Comparison of ENCODE assay signal across 12 cellular contexts in the genomic region with DNA sequence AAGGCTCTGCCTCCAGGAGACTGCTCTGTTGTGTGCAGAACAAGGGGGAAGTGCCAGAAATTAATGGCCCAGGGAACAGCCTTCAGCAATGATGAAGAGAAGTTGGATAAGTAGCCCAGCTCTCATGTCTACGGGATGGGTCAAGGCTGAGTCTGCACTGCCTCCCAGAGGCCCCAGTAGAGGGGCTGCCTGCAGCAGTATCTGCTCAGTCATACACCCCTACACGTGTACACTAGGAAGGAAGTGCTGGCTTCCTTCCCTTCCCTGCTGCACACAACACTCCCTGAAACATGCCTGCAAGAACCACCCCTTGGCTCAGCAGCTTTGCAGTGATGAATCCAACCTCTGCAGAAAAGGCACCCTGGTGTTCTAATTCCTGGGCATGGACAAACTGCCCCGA. TPM values are rescaled to one million over a fixed set of nuclear protein-coding genes. Genes with fewer than 3 reads are reported as not detected.
DNase-seq lines count a peak whose midpoint lies in the region; ATAC-seq and TF ChIP-seq lines count a peak whose summit lies in the region.
"Had no signal": no experiment of that assay in that cellular context is flagged by ENCODE, and none has a peak within 500 bp of the region (broad histone marks: within the 10 kb centered on the region; RNA-seq: fewer than 3 reads in every experiment).

No MANE protein-coding gene starts in this region.

- no peaks in the 10 kb centered on the region for H3K79me2 ChIP-seq in trophoblast cell (ENCODE audit: control insufficient read depth, insufficient read depth, low read length, poor library complexity)

- no peak overlapping the region for H4K91ac ChIP-seq in trophoblast cell (ENCODE audit: low read depth, low read length)

- no peak overlapping the region for H3K18ac ChIP-seq in trophoblast cell (ENCODE audit: low read length)

- H3K4me1 ChIP-seq in trophoblast cell (ENCODE audit: control insufficient read depth in 1 of 2, insufficient read depth in 2 of 2, low read length in 2 of 2): no peaks in the 10 kb centered on the region
- H3K4me1 ChIP-seq: tibial nerve had no signal

- no peaks in the 10 kb centered on the region for H3K36me3 ChIP-seq in trophoblast cell (ENCODE audit: control insufficient read depth in 1 of 2, insufficient read depth in 2 of 2, low read length in 2 of 2)
- H3K36me3 ChIP-seq: tibial nerve had no signal

- H3K27ac ChIP-seq in trophoblast cell (ENCODE audit: low read depth, low read length): no peak overlapping the region
- H3K27ac ChIP-seq: tibial nerve had no signal

- H3K4ac ChIP-seq in trophoblast cell (ENCODE audit: low read depth, low read length): no peak overlapping the region

- DNase-seq in GF-D8 (lab: John Stamatoyannopoulos, UW) (peak; percentile 85), MV-4-11 (lab: John Stamatoyannopoulos, UW) (peak; percentile 38), dermis microvascular lymphatic vessel endothelial cell (ENCODE audit: low read depth in 2 of 2) (peak; percentile 30 to 33), trophoblast cell (no peak), GM10248 (ENCODE audit: extremely low spot score) (no peak), iPS-NIHi7 (ENCODE audit: extremely low spot score) (no peak)
- DNase-seq: activated CD4-positive, alpha-beta T cell treated with anti-CD3 and anti-CD28 coated beads for 4 hours; activated naive CD4-positive, alpha-beta T cell treated with anti-CD3 and anti-CD28 coated beads for 36 hours; effector CD4-positive, alpha-beta T cell had no signal

- H3K9me3 ChIP-seq in trophoblast cell (ENCODE audit: insufficient read depth, low read depth, low read length): peaks cover 3% of the 10 kb centered on the region
- H3K9me3 ChIP-seq: tibial nerve had no signal

- peak overlapping the region; percentile 20 for H3K9ac ChIP-seq in trophoblast cell (ENCODE audit: low read length)

- no peak for ATAC-seq in HG03135 (IDR thresholded peaks at IDR 0.05; ENCODE audit: unreplicated experiment)
- ATAC-seq in GM21423 (IDR thresholded peaks at IDR 0.05; ENCODE audit: unreplicated experiment): no peak

- H2BK12ac ChIP-seq in trophoblast cell (ENCODE audit: low read length): no peak overlapping the region

- POLR2A ChIA-PET in GM10248 (lab: Yijun Ruan, JAX): no interaction called here

- H2AFZ ChIP-seq in trophoblast cell (ENCODE audit: insufficient read depth, low read length, poor library complexity): no peak overlapping the region

- H3K79me1 ChIP-seq in trophoblast cell (ENCODE audit: low read length): no peaks in the 10 kb centered on the region

- H3K23ac ChIP-seq in trophoblast cell (ENCODE audit: low read length): no peak overlapping the region

- H2BK120ac ChIP-seq in trophoblast cell (ENCODE audit: insufficient read depth, low read length, poor library complexity): no peak overlapping the region

- H4K8ac ChIP-seq in trophoblast cell (ENCODE audit: low read depth, low read length): no peak overlapping the region

- no peak overlapping the region for H2AK5ac ChIP-seq in trophoblast cell (ENCODE audit: low read length)

- no CpG with 5 or more reads among the region's 3 CpGs for WGBS in trophoblast cell (ENCODE audit: extremely low coverage, insufficient coverage, insufficient read length)

- no peak overlapping the region for H3K4me2 ChIP-seq in trophoblast cell (ENCODE audit: low read length)

- no peak overlapping the region for H3K14ac ChIP-seq in trophoblast cell (ENCODE audit: low read length)

- H3K4me3 ChIP-seq in trophoblast cell (ENCODE audit: low read depth, low read length): no peak overlapping the region
- H3K4me3 ChIP-seq: tibial nerve had no signal

- no peaks in the 10 kb centered on the region for H3K27me3 ChIP-seq in trophoblast cell (ENCODE audit: insufficient read depth, low read length)
- H3K27me3 ChIP-seq: tibial nerve had no signal

- no peak overlapping the region for H2BK5ac ChIP-seq in trophoblast cell (ENCODE audit: low read depth, low read length, poor library complexity)

- no peak overlapping the region for H4K12ac ChIP-seq in trophoblast cell (ENCODE audit: low read depth, low read length)

- CTCF ChIA-PET in GM10248 (lab: Yijun Ruan, JAX): interaction anchor here (1.3 to 2.6 kb wide), 4 partner anchors 8 to 128 kb away, joined by 4 to 8 read pairs (median 6); no protein-coding TSS in a partner anchor

- TF ChIP-seq CTCF in GM10248 (IDR thresholded peaks at IDR 0.05; ENCODE audit: control extremely low read depth, extremely low read depth, low read depth, missing control alignments): no peak

RNA-seq across cellular contexts. Expression of a gene that starts 54.5 kb away (rescaled TPM):
- 21.3 and 23.9 TPM in 2 replicates for total RNA-seq in dermis microvascular lymphatic vessel endothelial cell
- polyA plus RNA-seq in trophoblast cell (2013): 41.6 and 42.6 TPM in 2 replicates

Comparison
In these comparisons a context has a peak if more than half of its experiments do, and no peak if none do; other contexts are left out.
1. DNase-seq: peak in GF-D8 (single experiment), MV-4-11 (single experiment) and dermis microvascular lymphatic vessel endothelial cell (2 of 2); none in trophoblast cell (0 of 2), GM10248 (single experiment) and iPS-NIHi7 (single experiment).